8 cellular contexts compared by ENCODE assay signal in the genomic region with DNA sequence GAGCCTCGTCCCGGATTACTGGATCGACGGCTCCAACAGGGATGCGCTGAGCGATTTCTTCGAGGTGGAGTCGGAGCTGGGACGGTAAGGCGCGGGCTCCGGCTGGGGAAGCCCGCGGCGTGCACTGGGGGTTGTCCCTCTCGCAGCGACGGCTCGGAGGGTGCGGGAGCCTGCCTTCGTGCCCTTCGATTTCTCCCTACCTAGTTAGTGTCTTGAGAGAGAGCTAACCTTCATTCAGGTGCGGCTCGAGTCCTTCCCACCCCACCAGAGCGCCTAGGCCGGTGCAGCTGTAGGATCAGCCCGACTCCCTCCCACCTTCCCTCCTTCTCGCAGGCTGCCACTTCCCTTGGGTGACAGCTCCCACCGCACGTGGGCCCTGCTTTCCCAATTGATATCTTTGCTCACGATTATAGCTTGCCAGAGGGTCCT. TPM values are rescaled to one million over a fixed set of nuclear protein-coding genes. Genes with fewer than 3 reads are reported as not detected.
DNase-seq lines count a peak whose midpoint lies in the region; ATAC-seq, FAIRE-seq and TF ChIP-seq lines count a peak whose summit lies in the region.

No MANE protein-coding gene starts in this region.

- CTCF ChIA-PET in Caco-2 (lab: Charles Lee) = no interaction called here

- peak overlapping the region; percentile 59 for H3K4me3 Mint-ChIP-seq in Caco-2 (ENCODE audit: unreplicated experiment)
- H3K4me3 Mint-ChIP-seq in activated naive CD8-positive, alpha-beta T cell treated with anti-CD3 and anti-CD28 coated beads, Interleukin-2, amount 10 ng/mL, durations not matched to agents 7 days and 5 days = peak overlapping the region; percentile 88
- H3K4me3 Mint-ChIP-seq in stimulated activated naive CD8-positive, alpha-beta T cell treated with anti-CD3 and anti-CD28 coated beads, Interleukin-15, amount 100 ng/mL, for 72 hours = peak overlapping the region; percentile 94 to 98

- WGBS in right lobe of liver (ENCODE audit: insufficient coverage, low coverage, low lambda C conversion rate, missing lambda C conversion rate) = 0% methylated on average over 5 of the region's 31 CpGs

- POLR2A ChIA-PET in Caco-2 (lab: Charles Lee) = no interaction called here
- POLR2A ChIA-PET in activated naive CD8-positive, alpha-beta T cell treated with anti-CD3 and anti-CD28 coated beads, Interleukin-2, amount 10 ng/mL, durations not matched to agents 7 days and 5 days (lab: Charles Lee) = interaction anchor here (0.8 to 7.0 kb wide), 6 partner anchors 11 to 30 kb away, joined by 3 to 77 read pairs (median 7); no protein-coding TSS in a partner anchor

- H3K4me1 ChIP-seq in Caco-2 (peaks cover 3% of the 10 kb centered on the region; the same call in 1 of the 2 replicates), right lobe of liver (peaks cover 0 to 12% (median 0%) of the 10 kb centered on the region in 4 donors)

- no peak for FAIRE-seq in GM12891 (lab: Jason Lieb, UNC)

- TF ChIP-seq POLR2A in right lobe of liver (IDR thresholded peaks at IDR 0.05) = no peak
- TF ChIP-seq POLR2A in GM12891 (IDR thresholded peaks at IDR 0.05; ENCODE audit: low read depth, low read length) = no peak

- H3K27me3 Mint-ChIP-seq in Caco-2 (ENCODE audit: insufficient read depth, unreplicated experiment) = peaks cover 34% of the 10 kb centered on the region
- H3K27me3 Mint-ChIP-seq in activated naive CD8-positive, alpha-beta T cell treated with anti-CD3 and anti-CD28 coated beads, Interleukin-2, amount 10 ng/mL, durations not matched to agents 7 days and 5 days = no peaks in the 10 kb centered on the region
- no peaks in the 10 kb centered on the region for H3K27me3 Mint-ChIP-seq in stimulated activated naive CD8-positive, alpha-beta T cell treated with anti-CD3 and anti-CD28 coated beads, Interleukin-15, amount 100 ng/mL, for 72 hours

- H3K4me3 ChIP-seq in Caco-2 (ENCODE audit: low read depth, low read length) (peak overlapping the region; percentile 43), right lobe of liver (peak overlapping the region; percentile 33 to 48 (median 35))

- peaks cover 6% of the 10 kb centered on the region for H3K4me1 Mint-ChIP-seq in Caco-2 (ENCODE audit: low read depth, unreplicated experiment)
- peaks cover 35% of the 10 kb centered on the region for H3K4me1 Mint-ChIP-seq in activated naive CD8-positive, alpha-beta T cell treated with anti-CD3 and anti-CD28 coated beads, Interleukin-2, amount 10 ng/mL, durations not matched to agents 7 days and 5 days
- peaks cover 33% of the 10 kb centered on the region for H3K4me1 Mint-ChIP-seq in stimulated activated naive CD8-positive, alpha-beta T cell treated with anti-CD3 and anti-CD28 coated beads, Interleukin-15, amount 100 ng/mL, for 72 hours

- no peaks in the 10 kb centered on the region for H3K36me3 Mint-ChIP-seq in Caco-2 (ENCODE audit: insufficient read depth, unreplicated experiment)
- peaks cover 7% of the 10 kb centered on the region for H3K36me3 Mint-ChIP-seq in activated naive CD8-positive, alpha-beta T cell treated with anti-CD3 and anti-CD28 coated beads, Interleukin-2, amount 10 ng/mL, durations not matched to agents 7 days and 5 days

- in situ Hi-C loops in GM13976 (cut with MboI; ENCODE audit: low sequenced_read_pairs, unreplicated experiment) = no loop called here

- H3K36me3 ChIP-seq in Caco-2 (ENCODE audit: control insufficient read depth, insufficient read depth, low read length) (no peaks in the 10 kb centered on the region), right lobe of liver (no peaks in the 10 kb centered on the region)

- H3K9me3 ChIP-seq in Caco-2 = no peaks in the 10 kb centered on the region
- H3K9me3 ChIP-seq in right lobe of liver = no peaks in the 10 kb centered on the region

- H3K9me3 Mint-ChIP-seq in Caco-2 (ENCODE audit: unreplicated experiment) = no peaks in the 10 kb centered on the region
- H3K9me3 Mint-ChIP-seq in activated naive CD8-positive, alpha-beta T cell treated with anti-CD3 and anti-CD28 coated beads, Interleukin-2, amount 10 ng/mL, durations not matched to agents 7 days and 5 days = no peaks in the 10 kb centered on the region
- H3K9me3 Mint-ChIP-seq in stimulated activated naive CD8-positive, alpha-beta T cell treated with anti-CD3 and anti-CD28 coated beads, Interleukin-15, amount 100 ng/mL, for 72 hours = no peaks in the 10 kb centered on the region

- BruUV-seq in Caco-2 (replicated peaks; lab: Mats Ljungman, UMichigan) = no TSS peak

- no peak overlapping the region for H3K27ac ChIP-seq in right lobe of liver

- H3K27me3 ChIP-seq in Caco-2 (replicated peaks; ENCODE audit: control insufficient read depth, insufficient read depth, low read length) (peaks cover 10% of the 10 kb centered on the region), right lobe of liver (peaks cover 4 to 7% of the 10 kb centered on the region in 2 donors)

- TF ChIP-seq CTCF in Caco-2 (IDR thresholded peaks at IDR 0.05; ENCODE audit: insufficient read depth in 1 of 2, low read depth in 1 of 2, low read length in 1 of 2, severe bottlenecking in 1 of 2, unreplicated experiment in 1 of 2) (no peak), right lobe of liver (IDR thresholded peaks at IDR 0.05) (no peak), GM13976 (IDR thresholded peaks at IDR 0.05; ENCODE audit: borderline replicate concordance, control extremely low read depth, extremely low read depth, insufficient read depth, missing control alignments) (no peak)

- H3K27ac Mint-ChIP-seq in Caco-2 (ENCODE audit: unreplicated experiment) = no peak overlapping the region
- H3K27ac Mint-ChIP-seq in activated naive CD8-positive, alpha-beta T cell treated with anti-CD3 and anti-CD28 coated beads, Interleukin-2, amount 10 ng/mL, durations not matched to agents 7 days and 5 days = peak overlapping the region; percentile 93
- peak overlapping the region; percentile 94 to 96 for H3K27ac Mint-ChIP-seq in stimulated activated naive CD8-positive, alpha-beta T cell treated with anti-CD3 and anti-CD28 coated beads, Interleukin-15, amount 100 ng/mL, for 72 hours

- ATAC-seq in GM19452 (IDR thresholded peaks at IDR 0.05; ENCODE audit: unreplicated experiment) (peak; percentile 35), HG03432 (IDR thresholded peaks at IDR 0.05; ENCODE audit: unreplicated experiment) (peak; percentile 31), right lobe of liver (peak in 2 of 4 donors; percentile 9 to 23)
- peak; percentile 25 for ATAC-seq in activated naive CD8-positive, alpha-beta T cell treated with anti-CD3 and anti-CD28 coated beads, Interleukin-2, amount 10 ng/mL, durations not matched to agents 7 days and 5 days (ENCODE audit: low read depth)
- ATAC-seq in stimulated activated naive CD8-positive, alpha-beta T cell treated with anti-CD3 and anti-CD28 coated beads, Interleukin-15, amount 100 ng/mL, for 72 hours = peak; percentile 63

- intact Hi-C loops in Caco-2 (cut with micrococcal nuclease; ENCODE audit: unreplicated experiment) = loop anchor here (2.0 kb wide), 1 partner anchor 54 kb away; no protein-coding TSS in a partner anchor
- intact Hi-C loops in right lobe of liver (cut with DNase I) = no loop called here

- DNase-seq in Caco-2 = no peak
- no peak for DNase-seq in activated naive CD8-positive, alpha-beta T cell treated with anti-CD3 and anti-CD28 coated beads, Interleukin-2, amount 10 ng/mL, durations not matched to agents 7 days and 5 days
- DNase-seq in right lobe of liver = peak in 1 of 3 donors; percentile 51
- DNase-seq in stimulated activated naive CD8-positive, alpha-beta T cell treated with anti-CD3 and anti-CD28 coated beads, Interleukin-15, amount 100 ng/mL, for 72 hours = peak in 1 of 2 donors; percentile 58
- no peak for DNase-seq in GM13976 (ENCODE audit: low spot score)
- no peak for DNase-seq in GM12891 (ENCODE audit: insufficient read length, low spot score)

TF ChIP-seq in GM12891, 5 proteins besides CTCF, POLR2A, EP300 and RAD21:
- no peak for TF ChIP-seq PAX5 (IDR thresholded peaks at IDR 0.05; ENCODE audit: insufficient read depth, low read length, severe bottlenecking)
- TF ChIP-seq TAF1 (IDR thresholded peaks at IDR 0.05; ENCODE audit: low read depth, low read length) = no peak

RNA-seq across cellular contexts. Expression of gene CAMK4, which starts 0.4 kb away (rescaled TPM):
- total RNA-seq in Caco-2 (2022) = not detected in 2 replicates
- 100 to 1,000 TPM; 132 to 154 TPM for total RNA-seq in activated naive CD8-positive, alpha-beta T cell treated with anti-CD3 and anti-CD28 coated beads, Interleukin-2, amount 10 ng/mL, durations not matched to agents 7 days and 5 days
- total RNA-seq in right lobe of liver = 1 to 10 TPM in 3 of 6 experiments, under 1 TPM in 3; 0.81 to 4.3 (median 1.3) TPM
- 19.3 TPM for polyA plus RNA-seq in GM12891 (2012; ENCODE audit: low read depth, missing spikeins)

Comparison
In these comparisons a context has a peak if more than half of its experiments do, and no peak if none do; other contexts are left out.
1. RNA of gene CAMK4, which starts 0.4 kb away (total RNA-seq): 132 to 154 TPM in activated naive CD8-positive, alpha-beta T cell treated with anti-CD3 and anti-CD28 coated beads, Interleukin-2, amount 10 ng/mL, durations not matched to agents 7 days and 5 days; 0.81 to 4.3 TPM in right lobe of liver and not detected in Caco-2; every median in the first group is over 10 times any median in the second.
2. Peak in every context shown above with its lines, with median percentiles within 50 percentile points of each other: H3K4me3 Mint-ChIP-seq.